Comparison of ENCODE assay signal across 27 cellular contexts in the genomic region with DNA sequence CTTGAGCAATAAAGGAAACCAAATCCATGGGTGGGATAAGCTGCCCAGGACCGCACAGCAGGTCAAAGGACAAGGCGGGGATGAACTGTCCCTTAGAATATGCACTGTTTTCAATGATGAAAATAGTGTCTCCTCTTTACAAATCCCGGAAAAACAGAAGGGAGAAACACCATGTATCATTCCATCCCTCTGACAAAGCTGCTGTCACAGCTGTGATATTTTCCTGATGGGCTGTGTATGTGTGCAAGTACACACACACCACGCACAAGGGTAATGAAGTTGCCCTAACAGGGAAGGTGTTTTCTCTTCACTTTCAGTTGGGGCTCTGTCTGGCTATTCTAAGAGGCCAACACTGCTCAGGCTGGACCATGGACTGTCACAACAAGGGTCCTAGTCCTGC.
DNase-seq lines count a peak whose midpoint lies in the region; ATAC-seq and TF ChIP-seq lines count a peak whose summit lies in the region.
"Had no signal": no experiment of that assay in that cellular context is flagged by ENCODE, and none has a peak within 500 bp of the region (broad histone marks: within the 10 kb centered on the region; RNA-seq: fewer than 3 reads in every experiment).

No MANE protein-coding gene starts in this region.

- TF ChIP-seq POLR2A in esophagus muscularis mucosa (IDR thresholded peaks at IDR 0.05; ENCODE audit: low read depth): no peak

- WGBS in esophagus muscularis mucosa: 69% methylated on average over 4 of the region's 4 CpGs

- intact Hi-C loops in ascending aorta (cut with DNase I) (no loop called here), esophagus muscularis mucosa (cut with DNase I) (no loop called here), tibial artery (cut with DNase I; ENCODE audit: low total_unique reads) (no loop called here), sciatic nerve (cut with DNase I) (no loop called here)

- H3K36me3 Mint-ChIP-seq in osteocyte (ENCODE audit: unreplicated experiment): peaks cover 42% of the 10 kb centered on the region
- H3K36me3 Mint-ChIP-seq: stimulated activated memory B cell treated with anti-CD40 and anti-IgM and Interleukin-4, amounts not matched to agents 10 μg/mL and 1 μg/mL and 100 μg/mL, for 72 hours had no signal

- ATAC-seq in HG03378 (IDR thresholded peaks at IDR 0.05; ENCODE audit: unreplicated experiment) (no peak), HG03342 (IDR thresholded peaks at IDR 0.05; ENCODE audit: unreplicated experiment) (no peak), sciatic nerve (no peak)
- ATAC-seq: activated CD4-positive, CD25-positive, alpha-beta regulatory T cell treated with anti-CD3 and anti-CD28 coated beads, Interleukin-2, amount 50 U/mL, for 24 hours; CD8-positive, alpha-beta T cell; left lobe of liver; psoas muscle; stimulated activated memory B cell treated with anti-CD40 and anti-IgM and Interleukin-4, amounts not matched to agents 10 μg/mL and 1 μg/mL and 100 μg/mL, for 72 hours had no signal

- H3K4me1 Mint-ChIP-seq in osteocyte (ENCODE audit: unreplicated experiment): peaks cover 36% of the 10 kb centered on the region

- H3K36me3 ChIP-seq in ascending aorta: peaks cover 58 to 80% of the 10 kb centered on the region in 2 donors
- peaks cover 35 to 74% (median 66%) of the 10 kb centered on the region in 4 donors for H3K36me3 ChIP-seq in esophagus muscularis mucosa
- peaks cover 59 to 82% (median 67%) of the 10 kb centered on the region in 3 donors for H3K36me3 ChIP-seq in tibial artery
- H3K36me3 ChIP-seq in SJCRH30: peaks cover 44% of the 10 kb centered on the region

- TF ChIP-seq CTCF in ascending aorta (IDR thresholded peaks at IDR 0.05): no peak
- TF ChIP-seq CTCF in esophagus muscularis mucosa (IDR thresholded peaks at IDR 0.05): no peak
- TF ChIP-seq CTCF in osteocyte (IDR thresholded peaks at IDR 0.05): no peak
- TF ChIP-seq CTCF in tibial artery (IDR thresholded peaks at IDR 0.05): no peak

- H3K27ac Mint-ChIP-seq in osteocyte (ENCODE audit: unreplicated experiment): peak overlapping the region; percentile 60
- H3K27ac Mint-ChIP-seq: activated CD4-positive, alpha-beta memory T cell treated with anti-CD3 and anti-CD28 coated beads for 36 hours; activated naive CD4-positive, alpha-beta T cell treated with anti-CD3 and anti-CD28 coated beads, Interleukin-2, amount 10 ng/mL, durations not matched to agents 7 days and 5 days; activated T-helper 1 cell treated with anti-CD3 and anti-CD28 coated beads, Interleukin-12 subunit alpha, Interleukin-12 subunit beta, Interleukin-2, Interleukin-4 antibody, amounts not matched to agents 30 ng/mL and 10 ng/mL and 1 ng/mL, durations not matched to agents 14 hours and 24 hours and 36 hours; immature natural killer cell; neural progenitor cell; stimulated activated memory B cell treated with anti-CD40 and anti-IgM and Interleukin-4, amounts not matched to agents 10 μg/mL and 1 μg/mL and 100 μg/mL, for 72 hours; T-helper 1 cell treated with Interleukin-12 subunit alpha and Interleukin-12 subunit beta and Interleukin-4 antibody, amounts not matched to agents 30 μg/mL and 1 μg/mL, for 36 hours had no signal

- H3K4me3 ChIP-seq in ascending aorta (no peak overlapping the region), esophagus muscularis mucosa (no peak overlapping the region), tibial artery (no peak overlapping the region), SJCRH30 (no peak overlapping the region)
- H3K4me3 ChIP-seq: adrenal gland, neural progenitor cell, psoas muscle, SK-N-MC had no signal

- H3K27ac ChIP-seq in ascending aorta (peak overlapping the region; percentile 52 to 53), esophagus muscularis mucosa (replicated peaks in 1 of 4) (peak overlapping the region; percentile 90 to 98 (median 97)), tibial artery (peak overlapping the region; percentile 77 to 100), SJCRH30 (no peak overlapping the region)
- H3K27ac ChIP-seq: adrenal gland, brain microvascular endothelial cell, neural progenitor cell, psoas muscle, SK-N-MC had no signal

- H3K4me3 Mint-ChIP-seq in osteocyte (ENCODE audit: unreplicated experiment): no peak overlapping the region
- H3K4me3 Mint-ChIP-seq: activated CD4-positive, alpha-beta memory T cell treated with anti-CD3 and anti-CD28 coated beads for 36 hours; activated naive CD4-positive, alpha-beta T cell treated with anti-CD3 and anti-CD28 coated beads, Interleukin-2, amount 10 ng/mL, durations not matched to agents 7 days and 5 days; activated T-helper 1 cell treated with anti-CD3 and anti-CD28 coated beads, Interleukin-12 subunit alpha, Interleukin-12 subunit beta, Interleukin-2, Interleukin-4 antibody, amounts not matched to agents 30 ng/mL and 10 ng/mL and 1 ng/mL, durations not matched to agents 14 hours and 24 hours and 36 hours; CD8-positive, alpha-beta T cell; immature natural killer cell; neural progenitor cell; stimulated activated memory B cell treated with anti-CD40 and anti-IgM and Interleukin-4, amounts not matched to agents 10 μg/mL and 1 μg/mL and 100 μg/mL, for 72 hours; T-helper 1 cell treated with Interleukin-12 subunit alpha and Interleukin-12 subunit beta and Interleukin-4 antibody, amounts not matched to agents 30 μg/mL and 1 μg/mL, for 36 hours had no signal

- H3K9me3 ChIP-seq in ascending aorta (no peaks in the 10 kb centered on the region), esophagus muscularis mucosa (no peaks in the 10 kb centered on the region), tibial artery (no peaks in the 10 kb centered on the region), SJCRH30 (replicated peaks) (no peaks in the 10 kb centered on the region)
- H3K9me3 ChIP-seq: adrenal gland, BE2C, psoas muscle had no signal

- DNase-seq in ascending aorta (ENCODE audit: low spot score in 2 of 2) (no peak), esophagus muscularis mucosa (ENCODE audit: extremely low spot score) (no peak), osteocyte (ENCODE audit: extremely low spot score, unreplicated experiment) (no peak), tibial artery (no peak), sciatic nerve (ENCODE audit: low spot score) (no peak), SJCRH30 (no peak)
- DNase-seq: activated CD4-positive, alpha-beta memory T cell treated with anti-CD3 and anti-CD28 coated beads for 36 hours; activated naive CD4-positive, alpha-beta T cell treated with anti-CD3 and anti-CD28 coated beads, Interleukin-2, amount 10 ng/mL, durations not matched to agents 7 days and 5 days; adrenal gland; BE2C; brain microvascular endothelial cell; CD8-positive, alpha-beta T cell; effector CD4-positive, alpha-beta T cell; immature natural killer cell; mesendoderm; NCI-H2029; NCI-H524; psoas muscle had no signal

- no peaks in the 10 kb centered on the region for H3K9me3 Mint-ChIP-seq in osteocyte (ENCODE audit: unreplicated experiment)
- H3K9me3 Mint-ChIP-seq: activated CD4-positive, alpha-beta memory T cell treated with anti-CD3 and anti-CD28 coated beads for 36 hours; activated naive CD4-positive, alpha-beta T cell treated with anti-CD3 and anti-CD28 coated beads, Interleukin-2, amount 10 ng/mL, durations not matched to agents 7 days and 5 days; activated T-helper 1 cell treated with anti-CD3 and anti-CD28 coated beads, Interleukin-12 subunit alpha, Interleukin-12 subunit beta, Interleukin-2, Interleukin-4 antibody, amounts not matched to agents 30 ng/mL and 10 ng/mL and 1 ng/mL, durations not matched to agents 14 hours and 24 hours and 36 hours; CD8-positive, alpha-beta T cell; immature natural killer cell; neural progenitor cell; stimulated activated memory B cell treated with anti-CD40 and anti-IgM and Interleukin-4, amounts not matched to agents 10 μg/mL and 1 μg/mL and 100 μg/mL, for 72 hours; T-helper 1 cell treated with Interleukin-12 subunit alpha and Interleukin-12 subunit beta and Interleukin-4 antibody, amounts not matched to agents 30 μg/mL and 1 μg/mL, for 36 hours had no signal

- H3K4me1 ChIP-seq in ascending aorta (peaks cover 7 to 33% of the 10 kb centered on the region in 2 donors), esophagus muscularis mucosa (peaks cover 5 to 92% (median 88%) of the 10 kb centered on the region in 4 donors), tibial artery (peaks cover 0 to 75% (median 32%) of the 10 kb centered on the region in 4 donors), SJCRH30 (no peaks in the 10 kb centered on the region)
- H3K4me1 ChIP-seq: adrenal gland, BE2C, neural progenitor cell, psoas muscle had no signal

- peak; percentile 60 for TF ChIP-seq EP300 in esophagus muscularis mucosa (IDR thresholded peaks at IDR 0.05)

- H3K27me3 Mint-ChIP-seq in osteocyte (ENCODE audit: unreplicated experiment): no peaks in the 10 kb centered on the region
- H3K27me3 Mint-ChIP-seq: activated CD4-positive, alpha-beta memory T cell treated with anti-CD3 and anti-CD28 coated beads for 36 hours; activated naive CD4-positive, alpha-beta T cell treated with anti-CD3 and anti-CD28 coated beads, Interleukin-2, amount 10 ng/mL, durations not matched to agents 7 days and 5 days had no signal

- H3K27me3 ChIP-seq in ascending aorta (no peaks in the 10 kb centered on the region), esophagus muscularis mucosa (no peaks in the 10 kb centered on the region), tibial artery (no peaks in the 10 kb centered on the region), SJCRH30 (no peaks in the 10 kb centered on the region)
- H3K27me3 ChIP-seq: adrenal gland, BE2C, brain microvascular endothelial cell, neural progenitor cell had no signal
